In genomic region chr18:33334781-33335180, GRCh38 we compare ENCODE assay signal across 2 cellular contexts.
TF ChIP-seq lines count a peak whose summit lies in the region.

No MANE protein-coding gene starts in this region.

TF ChIP-seq in HepG2, 621 proteins besides CTCF, POLR2A, EP300 and RAD21 (continued from another document):
- TF ChIP-seq, protein P1, sequence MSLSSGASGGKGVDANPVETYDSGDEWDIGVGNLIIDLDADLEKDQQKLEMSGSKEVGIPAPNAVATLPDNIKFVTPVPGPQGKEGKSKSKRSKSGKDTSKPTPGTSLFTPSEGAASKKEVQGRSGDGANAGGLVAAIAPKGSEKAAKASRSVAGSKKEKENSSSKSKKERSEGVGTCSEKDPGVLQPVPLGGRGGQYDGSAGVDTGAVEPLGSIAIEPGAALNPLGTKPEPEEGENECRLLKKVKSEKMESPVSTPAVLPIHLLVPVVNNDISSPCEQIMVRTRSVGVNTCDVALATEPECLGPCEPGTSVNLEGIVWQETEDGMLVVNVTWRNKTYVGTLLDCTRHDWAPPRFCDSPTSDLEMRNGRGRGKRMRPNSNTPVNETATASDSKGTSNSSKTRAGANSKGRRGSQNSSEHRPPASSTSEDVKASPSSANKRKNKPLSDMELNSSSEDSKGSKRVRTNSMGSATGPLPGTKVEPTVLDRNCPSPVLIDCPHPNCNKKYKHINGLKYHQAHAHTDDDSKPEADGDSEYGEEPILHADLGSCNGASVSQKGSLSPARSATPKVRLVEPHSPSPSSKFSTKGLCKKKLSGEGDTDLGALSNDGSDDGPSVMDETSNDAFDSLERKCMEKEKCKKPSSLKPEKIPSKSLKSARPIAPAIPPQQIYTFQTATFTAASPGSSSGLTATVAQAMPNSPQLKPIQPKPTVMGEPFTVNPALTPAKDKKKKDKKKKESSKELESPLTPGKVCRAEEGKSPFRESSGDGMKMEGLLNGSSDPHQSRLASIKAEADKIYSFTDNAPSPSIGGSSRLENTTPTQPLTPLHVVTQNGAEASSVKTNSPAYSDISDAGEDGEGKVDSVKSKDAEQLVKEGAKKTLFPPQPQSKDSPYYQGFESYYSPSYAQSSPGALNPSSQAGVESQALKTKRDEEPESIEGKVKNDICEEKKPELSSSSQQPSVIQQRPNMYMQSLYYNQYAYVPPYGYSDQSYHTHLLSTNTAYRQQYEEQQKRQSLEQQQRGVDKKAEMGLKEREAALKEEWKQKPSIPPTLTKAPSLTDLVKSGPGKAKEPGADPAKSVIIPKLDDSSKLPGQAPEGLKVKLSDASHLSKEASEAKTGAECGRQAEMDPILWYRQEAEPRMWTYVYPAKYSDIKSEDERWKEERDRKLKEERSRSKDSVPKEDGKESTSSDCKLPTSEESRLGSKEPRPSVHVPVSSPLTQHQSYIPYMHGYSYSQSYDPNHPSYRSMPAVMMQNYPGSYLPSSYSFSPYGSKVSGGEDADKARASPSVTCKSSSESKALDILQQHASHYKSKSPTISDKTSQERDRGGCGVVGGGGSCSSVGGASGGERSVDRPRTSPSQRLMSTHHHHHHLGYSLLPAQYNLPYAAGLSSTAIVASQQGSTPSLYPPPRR (CRISPR knock-in tag; IDR thresholded peaks at IDR 0.05; ENCODE audit: borderline replicate concordance), result no peak
- no peak for TF ChIP-seq FOXP4 (CRISPR knock-in tag; IDR thresholded peaks at IDR 0.05)
- TF ChIP-seq AFF4 (CRISPR knock-in tag; IDR thresholded peaks at IDR 0.05), result no peak
- TF ChIP-seq, protein P2, sequence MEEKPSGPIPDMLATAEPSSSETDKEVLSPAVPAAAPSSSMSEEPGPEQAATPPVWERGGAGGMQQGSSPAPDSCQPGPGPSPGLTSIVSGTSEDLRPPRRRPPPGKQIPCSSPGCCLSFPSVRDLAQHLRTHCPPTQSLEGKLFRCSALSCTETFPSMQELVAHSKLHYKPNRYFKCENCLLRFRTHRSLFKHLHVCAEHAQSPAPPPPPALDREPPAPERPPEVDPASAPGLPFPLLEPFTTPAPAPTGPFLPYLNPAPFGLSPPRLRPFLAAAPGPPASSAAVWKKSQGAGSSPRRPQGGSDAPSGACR (CRISPR knock-in tag; IDR thresholded peaks at IDR 0.05), result no peak
- TF ChIP-seq ZNF501 (CRISPR knock-in tag; IDR thresholded peaks at IDR 0.05), result no peak
- peak; percentile 68 for TF ChIP-seq CREB1 (IDR thresholded peaks at IDR 0.05)
- no peak for TF ChIP-seq CREB1 (CRISPR knock-in tag; IDR thresholded peaks at IDR 0.05)
- TF ChIP-seq ZNF605 (CRISPR knock-in tag; IDR thresholded peaks at IDR 0.05), result no peak

TF ChIP-seq in SK-N-SH, 30 proteins besides CTCF, POLR2A, EP300 and RAD21 (continued from another document):
- TF ChIP-seq REST (IDR thresholded peaks at IDR 0.05; ENCODE audit: low read depth, low read length), result no peak
- TF ChIP-seq NRF1 (IDR thresholded peaks at IDR 0.05; ENCODE audit: low read depth, low read length), result no peak
- TF ChIP-seq TEAD4 (IDR thresholded peaks at IDR 0.05; ENCODE audit: borderline replicate concordance, insufficient read depth), result no peak
- TF ChIP-seq IRF3 (IDR thresholded peaks at IDR 0.05; ENCODE audit: low read depth, low read length), result no peak
- TF ChIP-seq PBX3 (IDR thresholded peaks at IDR 0.05), result no peak
